In genomic region chr13:27425918-27426630, GRCh38 we compare ENCODE assay signal across 8 cellular contexts. TPM values are rescaled to one million over a fixed set of nuclear protein-coding genes. Genes with fewer than 3 reads are reported as not detected.
DNase-seq lines count a peak whose midpoint lies in the region; ATAC-seq, FAIRE-seq and TF ChIP-seq lines count a peak whose summit lies in the region.

No MANE protein-coding gene starts in this region.

- peak; percentile 66 for ATAC-seq in activated T-helper 17 cell treated with anti-CD3 and anti-CD28 coated beads, Interleukin-2, amount 50 U/mL, for 72 hours (replicated peaks)

- H3K27me3 Mint-ChIP-seq in activated T-helper 17 cell treated with anti-CD3 and anti-CD28 coated beads, Interleukin-2, amount 50 U/mL, for 72 hours: no peaks in the 10 kb centered on the region
- peaks cover 8% of the 10 kb centered on the region for H3K27me3 Mint-ChIP-seq in neural progenitor cell (ENCODE audit: insufficient read depth, low read depth)

- H3K27me3 ChIP-seq in neural progenitor cell (peaks cover 16% of the 10 kb centered on the region), suprapubic skin (no peaks in the 10 kb centered on the region)

- H3K4me3 ChIP-seq in neural progenitor cell (peak overlapping the region; percentile 66), suprapubic skin (peak overlapping the region; percentile 60)

- H3K4me1 ChIP-seq in neural progenitor cell: peaks cover 21% of the 10 kb centered on the region
- H3K4me1 ChIP-seq in suprapubic skin: peaks cover 45% of the 10 kb centered on the region

- H3K36me3 Mint-ChIP-seq in activated T-helper 17 cell treated with anti-CD3 and anti-CD28 coated beads, Interleukin-2, amount 50 U/mL, for 72 hours (ENCODE audit: low read depth): peaks cover 72% of the 10 kb centered on the region
- peaks cover 12% of the 10 kb centered on the region for H3K36me3 Mint-ChIP-seq in neural progenitor cell

- peaks cover 13% of the 10 kb centered on the region for H3K36me3 ChIP-seq in neural progenitor cell
- peaks cover 28% of the 10 kb centered on the region for H3K36me3 ChIP-seq in suprapubic skin

- peak; percentile 73 for FAIRE-seq in RCC 7860 (lab: Jason Lieb, UNC)

- DNase-seq in COLO668 (lab: John Stamatoyannopoulos, UW; ENCODE audit: unreplicated experiment) (peak; percentile 95), GM20000 (ENCODE audit: low spot score) (peak; percentile 58), HT-29 (ENCODE audit: low spot score) (peak; percentile 100), RCC 7860 (ENCODE audit: low spot score) (peak; percentile 69), fibroblast of the conjunctiva (ENCODE audit: low read depth) (peak; percentile 64), neural progenitor cell (ENCODE audit: low spot score) (peak; percentile 67), suprapubic skin (ENCODE audit: low spot score in 2 of 2) (peak; percentile 86 to 88)

- H2AFZ ChIP-seq in neural progenitor cell (replicated peaks): no peak overlapping the region

- peaks cover 21% of the 10 kb centered on the region for H3K79me2 ChIP-seq in neural progenitor cell (ENCODE audit: low read depth)

- H3K4me1 Mint-ChIP-seq in activated T-helper 17 cell treated with anti-CD3 and anti-CD28 coated beads, Interleukin-2, amount 50 U/mL, for 72 hours: peaks cover 30% of the 10 kb centered on the region
- peaks cover 20% of the 10 kb centered on the region for H3K4me1 Mint-ChIP-seq in neural progenitor cell

- TF ChIP-seq POLR2A in suprapubic skin (IDR thresholded peaks at IDR 0.05): no peak

- H3K9me3 ChIP-seq in neural progenitor cell (ENCODE audit: low read depth): no peaks in the 10 kb centered on the region
- no peaks in the 10 kb centered on the region for H3K9me3 ChIP-seq in suprapubic skin

- H3K27ac Mint-ChIP-seq in activated T-helper 17 cell treated with anti-CD3 and anti-CD28 coated beads, Interleukin-2, amount 50 U/mL, for 72 hours: peak overlapping the region; percentile 96
- no peak overlapping the region for H3K27ac Mint-ChIP-seq in neural progenitor cell

- H3K27ac ChIP-seq in neural progenitor cell: no peak overlapping the region
- H3K27ac ChIP-seq in suprapubic skin: peak overlapping the region; percentile 95

- 21% methylated on average over 17 of the region's 17 CpGs for WGBS in suprapubic skin

- TF ChIP-seq CTCF in GM20000 (IDR thresholded peaks at IDR 0.05; ENCODE audit: extremely low read depth, missing control alignments) (peak; percentile 31), neural progenitor cell (IDR thresholded peaks at IDR 0.05) (peak; percentile 55), suprapubic skin (IDR thresholded peaks at IDR 0.05) (peak in 1 of 2 donors; percentile 38)

- no peak overlapping the region for H3K9ac ChIP-seq in neural progenitor cell

- H3K4me2 ChIP-seq in neural progenitor cell: peak overlapping the region; percentile 97

- peaks cover 15% of the 10 kb centered on the region for H4K20me1 ChIP-seq in neural progenitor cell (ENCODE audit: low read depth)

- peak overlapping the region; percentile 86 for H3K4me3 Mint-ChIP-seq in activated T-helper 17 cell treated with anti-CD3 and anti-CD28 coated beads, Interleukin-2, amount 50 U/mL, for 72 hours
- peak overlapping the region; percentile 82 for H3K4me3 Mint-ChIP-seq in neural progenitor cell

- peaks cover 3% of the 10 kb centered on the region for H3F3A ChIP-seq in neural progenitor cell (ENCODE audit: low read depth)

- no peaks in the 10 kb centered on the region for H3K9me3 Mint-ChIP-seq in activated T-helper 17 cell treated with anti-CD3 and anti-CD28 coated beads, Interleukin-2, amount 50 U/mL, for 72 hours
- no peaks in the 10 kb centered on the region for H3K9me3 Mint-ChIP-seq in neural progenitor cell

- no peak for TF ChIP-seq EP300 in suprapubic skin (IDR thresholded peaks at IDR 0.05)

RNA-seq across cellular contexts. Expression of gene GTF3A, which starts 1.7 kb away (rescaled TPM):
- total RNA-seq in HT-29 (2014; rRNA removed; shearing (Covaris generic)): 405 and 541 TPM in 2 replicates
- 100 to 1,000 TPM; 114 to 226 TPM for total RNA-seq in activated T-helper 17 cell treated with anti-CD3 and anti-CD28 coated beads, Interleukin-2, amount 50 U/mL, for 72 hours
- 78.4 and 126 TPM in 2 replicates for total RNA-seq in neural progenitor cell (ENCODE audit: low replicate concordance)
- total RNA-seq in suprapubic skin: 10 to 100 TPM; 82.5 to 93.1 (median 89.2) TPM

RNA-seq across cellular contexts. Expression of gene MTIF3, which starts 24.3 kb away (rescaled TPM):
- 45.1 and 62.7 TPM in 2 replicates for total RNA-seq in HT-29 (2014; rRNA removed; shearing (Covaris generic))
- 10 to 100 TPM; 36.2 to 41.2 TPM for total RNA-seq in activated T-helper 17 cell treated with anti-CD3 and anti-CD28 coated beads, Interleukin-2, amount 50 U/mL, for 72 hours
- total RNA-seq in neural progenitor cell (ENCODE audit: low replicate concordance): 47.0 and 65.8 TPM in 2 replicates
- total RNA-seq in suprapubic skin: 10 to 100 TPM; 42.1 to 66.9 (median 48.0) TPM
